ENCODE assay signal across 1 cellular context in genomic region chr1:109546311-109547109, GRCh38.
TF ChIP-seq lines count a peak whose summit lies in the region.

No MANE protein-coding gene starts in this region.

TF ChIP-seq in GM12878, 131 proteins besides CTCF, POLR2A, EP300 and RAD21:
- no peak for TF ChIP-seq ZBTB11 (CRISPR knock-in tag; IDR thresholded peaks at IDR 0.05)
- TF ChIP-seq NBN (IDR thresholded peaks at IDR 0.05): peak; percentile 68
- peak; percentile 98 for TF ChIP-seq YY1 (IDR thresholded peaks at IDR 0.05; ENCODE audit: low read depth, low read length)
- peak; percentile 89 for TF ChIP-seq SMC3 (IDR thresholded peaks at IDR 0.05; ENCODE audit: borderline replicate concordance, low read length)
- TF ChIP-seq CBFB (IDR thresholded peaks at IDR 0.05; ENCODE audit: low read depth): 0 out of 2 replicates have a peak, but pooled peaks have one; percentile 33
- no peak for TF ChIP-seq FOXM1 (IDR thresholded peaks at IDR 0.05; ENCODE audit: low read depth, low read length)
- peak; percentile 24; the same call in 1 of the 2 replicates for TF ChIP-seq ATF7 (IDR thresholded peaks at IDR 0.05; ENCODE audit: low read depth)
- 0 out of 2 replicates have a peak, but pooled peaks have one; percentile 29 for TF ChIP-seq MTA3 (IDR thresholded peaks at IDR 0.05; ENCODE audit: borderline replicate concordance, low read length)
- 0 out of 2 replicates have a peak, but pooled peaks have one; percentile 38 for TF ChIP-seq ZNF207 (IDR thresholded peaks at IDR 0.05; ENCODE audit: borderline replicate concordance)
- TF ChIP-seq, protein P1, sequence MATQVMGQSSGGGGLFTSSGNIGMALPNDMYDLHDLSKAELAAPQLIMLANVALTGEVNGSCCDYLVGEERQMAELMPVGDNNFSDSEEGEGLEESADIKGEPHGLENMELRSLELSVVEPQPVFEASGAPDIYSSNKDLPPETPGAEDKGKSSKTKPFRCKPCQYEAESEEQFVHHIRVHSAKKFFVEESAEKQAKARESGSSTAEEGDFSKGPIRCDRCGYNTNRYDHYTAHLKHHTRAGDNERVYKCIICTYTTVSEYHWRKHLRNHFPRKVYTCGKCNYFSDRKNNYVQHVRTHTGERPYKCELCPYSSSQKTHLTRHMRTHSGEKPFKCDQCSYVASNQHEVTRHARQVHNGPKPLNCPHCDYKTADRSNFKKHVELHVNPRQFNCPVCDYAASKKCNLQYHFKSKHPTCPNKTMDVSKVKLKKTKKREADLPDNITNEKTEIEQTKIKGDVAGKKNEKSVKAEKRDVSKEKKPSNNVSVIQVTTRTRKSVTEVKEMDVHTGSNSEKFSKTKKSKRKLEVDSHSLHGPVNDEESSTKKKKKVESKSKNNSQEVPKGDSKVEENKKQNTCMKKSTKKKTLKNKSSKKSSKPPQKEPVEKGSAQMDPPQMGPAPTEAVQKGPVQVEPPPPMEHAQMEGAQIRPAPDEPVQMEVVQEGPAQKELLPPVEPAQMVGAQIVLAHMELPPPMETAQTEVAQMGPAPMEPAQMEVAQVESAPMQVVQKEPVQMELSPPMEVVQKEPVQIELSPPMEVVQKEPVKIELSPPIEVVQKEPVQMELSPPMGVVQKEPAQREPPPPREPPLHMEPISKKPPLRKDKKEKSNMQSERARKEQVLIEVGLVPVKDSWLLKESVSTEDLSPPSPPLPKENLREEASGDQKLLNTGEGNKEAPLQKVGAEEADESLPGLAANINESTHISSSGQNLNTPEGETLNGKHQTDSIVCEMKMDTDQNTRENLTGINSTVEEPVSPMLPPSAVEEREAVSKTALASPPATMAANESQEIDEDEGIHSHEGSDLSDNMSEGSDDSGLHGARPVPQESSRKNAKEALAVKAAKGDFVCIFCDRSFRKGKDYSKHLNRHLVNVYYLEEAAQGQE (IDR thresholded peaks at IDR 0.05; ENCODE audit: low read depth, low read length): no peak
- TF ChIP-seq, protein P2, sequence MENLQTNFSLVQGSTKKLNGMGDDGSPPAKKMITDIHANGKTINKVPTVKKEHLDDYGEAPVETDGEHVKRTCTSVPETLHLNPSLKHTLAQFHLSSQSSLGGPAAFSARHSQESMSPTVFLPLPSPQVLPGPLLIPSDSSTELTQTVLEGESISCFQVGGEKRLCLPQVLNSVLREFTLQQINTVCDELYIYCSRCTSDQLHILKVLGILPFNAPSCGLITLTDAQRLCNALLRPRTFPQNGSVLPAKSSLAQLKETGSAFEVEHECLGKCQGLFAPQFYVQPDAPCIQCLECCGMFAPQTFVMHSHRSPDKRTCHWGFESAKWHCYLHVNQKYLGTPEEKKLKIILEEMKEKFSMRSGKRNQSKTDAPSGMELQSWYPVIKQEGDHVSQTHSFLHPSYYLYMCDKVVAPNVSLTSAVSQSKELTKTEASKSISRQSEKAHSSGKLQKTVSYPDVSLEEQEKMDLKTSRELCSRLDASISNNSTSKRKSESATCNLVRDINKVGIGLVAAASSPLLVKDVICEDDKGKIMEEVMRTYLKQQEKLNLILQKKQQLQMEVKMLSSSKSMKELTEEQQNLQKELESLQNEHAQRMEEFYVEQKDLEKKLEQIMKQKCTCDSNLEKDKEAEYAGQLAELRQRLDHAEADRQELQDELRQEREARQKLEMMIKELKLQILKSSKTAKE (IDR thresholded peaks at IDR 0.05; ENCODE audit: low read depth, poor library complexity, severe bottlenecking): peak; percentile 57
- peak in 1 of 2 experiments; percentile 8; a peak in 1 of 4 replicates for TF ChIP-seq IKZF2 (IDR thresholded peaks at IDR 0.05)
- TF ChIP-seq HDGF (IDR thresholded peaks at IDR 0.05): 0 out of 2 replicates have a peak, but pooled peaks have one; percentile 51
- TF ChIP-seq RELB (IDR thresholded peaks at IDR 0.05; ENCODE audit: low read depth): peak; percentile 74; the same call in 1 of the 2 replicates
- 0 out of 2 replicates have a peak, but pooled peaks have one; percentile 13 for TF ChIP-seq ZBTB40 (IDR thresholded peaks at IDR 0.05; ENCODE audit: borderline replicate concordance)
- TF ChIP-seq MXI1 (IDR thresholded peaks at IDR 0.05; ENCODE audit: low read depth, low read length): peak; percentile 15; the same call in 1 of the 2 replicates
- no peak for TF ChIP-seq HSF1 (IDR thresholded peaks at IDR 0.05; ENCODE audit: low read depth, low read length)
- TF ChIP-seq PAX8 (IDR thresholded peaks at IDR 0.05): peak; percentile 78; the same call in 1 of the 2 replicates
- peak; percentile 22 for TF ChIP-seq SP1 (IDR thresholded peaks at IDR 0.05; ENCODE audit: low read depth, low read length)
- peak; percentile 54; the same call in 1 of the 2 replicates for TF ChIP-seq SIN3A (IDR thresholded peaks at IDR 0.05; ENCODE audit: low read depth, low read length)
- TF ChIP-seq NKRF (conservative IDR thresholded peaks at IDR 0.05): no peak
- TF ChIP-seq PML (IDR thresholded peaks at IDR 0.05; ENCODE audit: low read length): peak; percentile 55; the same call in 1 of the 2 replicates
- 0 out of 2 replicates have a peak, but pooled peaks have one; percentile 18 for TF ChIP-seq CHD2 (IDR thresholded peaks at IDR 0.05; ENCODE audit: borderline replicate concordance, low read depth, low read length)
- TF ChIP-seq IRF4 (IDR thresholded peaks at IDR 0.05; ENCODE audit: low read depth, low read length): 0 out of 2 replicates have a peak, but pooled peaks have one; percentile 16
- TF ChIP-seq, protein P3, sequence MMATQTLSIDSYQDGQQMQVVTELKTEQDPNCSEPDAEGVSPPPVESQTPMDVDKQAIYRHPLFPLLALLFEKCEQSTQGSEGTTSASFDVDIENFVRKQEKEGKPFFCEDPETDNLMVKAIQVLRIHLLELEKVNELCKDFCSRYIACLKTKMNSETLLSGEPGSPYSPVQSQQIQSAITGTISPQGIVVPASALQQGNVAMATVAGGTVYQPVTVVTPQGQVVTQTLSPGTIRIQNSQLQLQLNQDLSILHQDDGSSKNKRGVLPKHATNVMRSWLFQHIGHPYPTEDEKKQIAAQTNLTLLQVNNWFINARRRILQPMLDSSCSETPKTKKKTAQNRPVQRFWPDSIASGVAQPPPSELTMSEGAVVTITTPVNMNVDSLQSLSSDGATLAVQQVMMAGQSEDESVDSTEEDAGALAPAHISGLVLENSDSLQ (IDR thresholded peaks at IDR 0.05): peak; percentile 48; the same call in 1 of the 2 replicates
- no peak for TF ChIP-seq TCF12 (IDR thresholded peaks at IDR 0.05; ENCODE audit: low read depth, low read length)
- TF ChIP-seq RUNX3 (IDR thresholded peaks at IDR 0.05; ENCODE audit: low read length): peak; percentile 5; the same call in 1 of the 2 replicates
- no peak for TF ChIP-seq RB1 (IDR thresholded peaks at IDR 0.05; ENCODE audit: borderline replicate concordance)
- TF ChIP-seq SMARCA5 (IDR thresholded peaks at IDR 0.05): peak; percentile 91
- 0 out of 2 replicates have a peak, but pooled peaks have one; percentile 7 for TF ChIP-seq RAD51 (IDR thresholded peaks at IDR 0.05)
- no peak for TF ChIP-seq CHD1 (IDR thresholded peaks at IDR 0.05; ENCODE audit: low read depth, low read length)
